In the genomic region with DNA sequence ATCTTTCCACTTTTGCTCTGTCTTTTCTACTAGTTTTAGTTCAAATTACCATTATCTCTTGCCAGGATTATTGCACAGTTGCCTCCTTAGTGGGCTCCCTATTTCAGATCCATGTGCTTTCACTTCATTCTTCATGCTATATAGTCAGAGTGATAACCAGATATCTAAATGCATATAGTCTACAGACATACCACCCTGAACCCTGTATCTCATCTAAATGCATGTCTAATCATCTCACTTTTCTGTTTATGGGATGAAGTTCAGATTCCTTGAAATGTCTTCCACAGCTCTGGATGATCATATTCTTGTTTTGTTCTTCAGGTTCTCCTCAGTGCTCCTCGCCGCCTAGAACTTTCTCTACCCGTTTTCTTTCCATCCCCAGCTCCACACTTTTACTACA, we compare ENCODE assay signal across 19 cellular contexts.
"Had no signal": no experiment of that assay in that cellular context is flagged by ENCODE, and none has a peak within 500 bp of the region (broad histone marks: within the 10 kb centered on the region; RNA-seq: fewer than 3 reads in every experiment).

No MANE protein-coding gene starts in this region.

- H3K9me3 ChIP-seq: gastroesophageal sphincter, left ventricle myocardium inferior, suprapubic skin had no signal

- DNase-seq: activated CD4-positive, alpha-beta T cell treated with anti-CD3 and anti-CD28 coated beads, Interleukin-2, amount 10 ng/mL, durations not matched to agents 7 days and 5 days; activated naive CD4-positive, alpha-beta T cell treated with anti-CD3 and anti-CD28 coated beads for 36 hours; caudate nucleus; effector CD8-positive, alpha-beta T cell; kidney; left ventricle myocardium inferior; mesendoderm; nucleus accumbens; right cardiac atrium; T-helper 1 cell had no signal

- H3K9me3 Mint-ChIP-seq: activated CD4-positive, alpha-beta T cell treated with anti-CD3 and anti-CD28 coated beads, Interleukin-2, amount 10 ng/mL, durations not matched to agents 7 days and 5 days; activated naive CD4-positive, alpha-beta T cell treated with anti-CD3 and anti-CD28 coated beads for 36 hours; stimulated activated memory B cell treated with anti-CD40 and anti-IgM and Interleukin-4, amounts not matched to agents 10 μg/mL and 1 μg/mL and 100 μg/mL, for 72 hours; type B pancreatic cell had no signal

- H3K27me3 ChIP-seq: gastroesophageal sphincter, suprapubic skin had no signal

- H3K27ac Mint-ChIP-seq: activated CD4-positive, alpha-beta T cell treated with anti-CD3 and anti-CD28 coated beads, Interleukin-2, amount 10 ng/mL, durations not matched to agents 7 days and 5 days; activated naive CD4-positive, alpha-beta T cell treated with anti-CD3 and anti-CD28 coated beads for 36 hours; progenitor cell of endocrine pancreas; type B pancreatic cell had no signal

- H3K4me1 ChIP-seq: suprapubic skin had no signal

- H3K27ac ChIP-seq: coronary artery, gastroesophageal sphincter, left ventricle myocardium inferior, SK-N-MC, suprapubic skin, VCaP had no signal

- H3K4me3 ChIP-seq: coronary artery, gastroesophageal sphincter, left ventricle myocardium inferior, SK-N-MC, smooth muscle cell, suprapubic skin had no signal

- ATAC-seq: gastroesophageal sphincter; right cardiac atrium; stimulated activated memory B cell treated with anti-CD40 and anti-IgM and Interleukin-4, amounts not matched to agents 10 μg/mL and 1 μg/mL and 100 μg/mL, for 72 hours had no signal

- H3K4me3 Mint-ChIP-seq: activated CD4-positive, alpha-beta T cell treated with anti-CD3 and anti-CD28 coated beads, Interleukin-2, amount 10 ng/mL, durations not matched to agents 7 days and 5 days; stimulated activated memory B cell treated with anti-CD40 and anti-IgM and Interleukin-4, amounts not matched to agents 10 μg/mL and 1 μg/mL and 100 μg/mL, for 72 hours; type B pancreatic cell had no signal

- H3K27me3 Mint-ChIP-seq: activated CD4-positive, alpha-beta T cell treated with anti-CD3 and anti-CD28 coated beads, Interleukin-2, amount 10 ng/mL, durations not matched to agents 7 days and 5 days; progenitor cell of endocrine pancreas; stimulated activated memory B cell treated with anti-CD40 and anti-IgM and Interleukin-4, amounts not matched to agents 10 μg/mL and 1 μg/mL and 100 μg/mL, for 72 hours; type B pancreatic cell had no signal
